1 cellular context compared by ENCODE assay signal in genomic region chr17:38598536-38598935, GRCh38.
TF ChIP-seq lines count a peak whose summit lies in the region.

No MANE protein-coding gene starts in this region.

TF ChIP-seq in K562, 482 proteins besides CTCF, POLR2A, EP300 and RAD21 (continued from another document):
- TF ChIP-seq ZKSCAN1 (IDR thresholded peaks at IDR 0.05; ENCODE audit: low read depth, low read length) (0 out of 2 replicates have a peak, but pooled peaks have one; percentile 59), KHSRP (IDR thresholded peaks at IDR 0.05) (no peak), POU5F1 (IDR thresholded peaks at IDR 0.05; ENCODE audit: borderline replicate concordance, low read depth, low read length, partially characterized antibody) (no peak), USF1 (CRISPR knock-in tag; IDR thresholded peaks at IDR 0.05) (0 out of 2 replicates have a peak, but pooled peaks have one; percentile 22), PATZ1 (CRISPR knock-in tag; IDR thresholded peaks at IDR 0.05; ENCODE audit: borderline replicate concordance) (no peak)
